8 cellular contexts compared by ENCODE assay signal in genomic region chr5:74766887-74767578, GRCh38. TPM values are rescaled to one million over a fixed set of nuclear protein-coding genes. Genes with fewer than 3 reads are reported as not detected.
DNase-seq lines count a peak whose midpoint lies in the region; ATAC-seq and TF ChIP-seq lines count a peak whose summit lies in the region.

Gene GFM2, minus strand, starts transcription at chr5:74767117. Its CDS starts 3,375 bp downstream, at chr5:74763742.
Gene NSA2, plus strand, starts transcription at chr5:74767249. Its CDS starts 112 bp downstream, at chr5:74767361.

- peak; percentile 85 for ATAC-seq in CD8-positive, alpha-beta T cell
- ATAC-seq in GM19467 (IDR thresholded peaks at IDR 0.05; ENCODE audit: unreplicated experiment) = peak; percentile 86

- H3K27ac ChIP-seq in CD8-positive, alpha-beta T cell (ENCODE audit: low read depth, low read length) = peak within 1 kb of the TSS; percentile 70

- CTCF ChIA-PET in CD8-positive, alpha-beta T cell (lab: Charles Lee) = interaction anchor here (0.6 to 2.7 kb wide), 13 partner anchors 9 to 494 kb away, joined by 3 to 23 read pairs (median 3); partner anchors contain the start of genes ANKRD31 and HEXB

- no peaks in the 10 kb centered on the region for H3K9me3 ChIP-seq in CD8-positive, alpha-beta T cell (ENCODE audit: low read length)

- peaks cover 25% of the 10 kb centered on the region for H3K4me1 ChIP-seq in CD8-positive, alpha-beta T cell (ENCODE audit: insufficient read depth, low read length)

- intact Hi-C loops in CD8-positive, alpha-beta T cell (cut with DNase I, micrococcal nuclease) = loop anchor here (1.0 to 10.0 kb wide), 17 partner anchors 9 to 1488 kb away; partner anchors contain the start of genes CERT1 (in 2 of the 2), FAM169A (in 2 of the 2), GCNT4 (in 2 of the 2) and HEXB (in 2 of the 2)

- no peaks in the 10 kb centered on the region for H3K27me3 ChIP-seq in CD8-positive, alpha-beta T cell (ENCODE audit: insufficient read depth, low read length)

- no peaks in the 10 kb centered on the region for H3K27me3 Mint-ChIP-seq in CD8-positive, alpha-beta T cell (ENCODE audit: low read depth)

- H3K4me3 ChIP-seq in CD8-positive, alpha-beta T cell (ENCODE audit: low read depth, low read length) = peak within 1 kb of the TSS; percentile 94

- peaks cover 53% of the 10 kb centered on the region for H3K36me3 Mint-ChIP-seq in CD8-positive, alpha-beta T cell

- no peak for TF ChIP-seq CTCF in CD8-positive, alpha-beta T cell (IDR thresholded peaks at IDR 0.05)

- H3K36me3 ChIP-seq in CD8-positive, alpha-beta T cell (ENCODE audit: insufficient read depth, low read length) = peaks cover 14% of the 10 kb centered on the region

- DNase-seq in CD8-positive, alpha-beta T cell = peak; percentile 83 to 95 (median 92)
- DNase-seq in HS-27A (ENCODE audit: low read depth) (peak; percentile 49), NK-92 (lab: John Stamatoyannopoulos, UW; ENCODE audit: unreplicated experiment) (peak; percentile 38), lung microvascular endothelial cell (ENCODE audit: low read depth in 2 of 2) (peak; percentile 95 to 96)
- DNase-seq in activated CD8-positive, alpha-beta memory T cell treated with anti-CD3 and anti-CD28 coated beads for 24 hours = peak; percentile 97
- peak; percentile 85 for DNase-seq in effector CD8-positive, alpha-beta T cell (lab: John Stamatoyannopoulos, UW)
- peak; percentile 82 to 86 (median 85) for DNase-seq in stimulated activated CD4-positive, alpha-beta T cell treated with anti-CD3 and anti-CD28 coated beads, TNF-alpha, amount 100 ng/mL, for 48 hours (ENCODE audit: low read depth in 3 of 3)

- no peaks in the 10 kb centered on the region for H3K9me3 Mint-ChIP-seq in CD8-positive, alpha-beta T cell

- H3K4me1 Mint-ChIP-seq in CD8-positive, alpha-beta T cell (ENCODE audit: low read depth) = peaks cover 39% of the 10 kb centered on the region

- POLR2A ChIA-PET in CD8-positive, alpha-beta T cell (lab: Charles Lee) = interaction anchor here (0.6 to 1.9 kb wide), 11 partner anchors 13 to 1487 kb away, joined by 3 to 9 read pairs (median 3); partner anchors contain the start of genes ANKRD31, FAM169A and HMGCR

- H3K27ac Mint-ChIP-seq in CD8-positive, alpha-beta T cell = peak within 1 kb of the TSS; percentile 97

- peak within 1 kb of the TSS; percentile 100 for H3K4me3 Mint-ChIP-seq in CD8-positive, alpha-beta T cell

RNA-seq across cellular contexts. Expression of gene GFM2, which starts in this region (rescaled TPM):
- total RNA-seq in CD8-positive, alpha-beta T cell = 10 to 100 TPM; 11.0 to 15.0 TPM
- 23.8 and 31.3 TPM in 2 replicates for total RNA-seq in lung microvascular endothelial cell

RNA-seq across cellular contexts. Expression of gene NSA2, which starts in this region (rescaled TPM):
- total RNA-seq in CD8-positive, alpha-beta T cell = 100 to 1,000 TPM; 142 TPM
- total RNA-seq in lung microvascular endothelial cell = 57.3 and 61.5 TPM in 2 replicates

Comparison
In these comparisons a context has a peak if more than half of its experiments do, and no peak if none do; other contexts are left out.
1. Peak in every context shown above with its lines: DNase-seq, ATAC-seq, H3K4me3 ChIP-seq and H3K27ac ChIP-seq.
2. DNase-seq: peak in every context shown above with its lines; median percentile 97 in activated CD8-positive, alpha-beta memory T cell treated with anti-CD3 and anti-CD28 coated beads for 24 hours; 96 in lung microvascular endothelial cell; 92 in CD8-positive, alpha-beta T cell; 85 in effector CD8-positive, alpha-beta T cell; 85 in stimulated activated CD4-positive, alpha-beta T cell treated with anti-CD3 and anti-CD28 coated beads, TNF-alpha, amount 100 ng/mL, for 48 hours; 49 in HS-27A; 38 in NK-92.